In genomic region chr15:71337197-71337845, GRCh38 we compare ENCODE assay signal across 11 cellular contexts.
DNase-seq lines count a peak whose midpoint lies in the region; TF ChIP-seq lines count a peak whose summit lies in the region.
"Had no signal": no experiment of that assay in that cellular context is flagged by ENCODE, and none has a peak within 500 bp of the region (broad histone marks: within the 10 kb centered on the region; RNA-seq: fewer than 3 reads in every experiment).

No MANE protein-coding gene starts in this region.

- TF ChIP-seq CTCF in HEK293 (tag by site-specific recombination; IDR thresholded peaks at IDR 0.05), result no peak
- no peak for TF ChIP-seq CTCF in PC-9 (conservative IDR thresholded peaks at IDR 0.05)
- TF ChIP-seq CTCF in hepatocyte (IDR thresholded peaks at IDR 0.05; ENCODE audit: poor library complexity), result no peak
- TF ChIP-seq CTCF in smooth muscle cell (IDR thresholded peaks at IDR 0.05; ENCODE audit: borderline replicate concordance, insufficient read depth, poor library complexity, severe bottlenecking), result no peak

- H2AFZ ChIP-seq in PC-9 (no peak overlapping the region), hepatocyte (no peak overlapping the region), smooth muscle cell (ENCODE audit: low read depth) (no peak overlapping the region)

- H3K9me2 ChIP-seq in PC-9 (ENCODE audit: insufficient read depth), result no peaks in the 10 kb centered on the region
- no peaks in the 10 kb centered on the region for H3K9me2 ChIP-seq in hepatocyte (replicated peaks; ENCODE audit: insufficient read depth)

- H3K79me2 ChIP-seq in PC-9 (ENCODE audit: low read depth), result peaks cover 18% of the 10 kb centered on the region; the same call in 1 of the 2 replicates
- H3K79me2 ChIP-seq in hepatocyte, result no peaks in the 10 kb centered on the region
- no peaks in the 10 kb centered on the region for H3K79me2 ChIP-seq in smooth muscle cell (ENCODE audit: low read depth)

- intact Hi-C loops in PC-9 (cut with micrococcal nuclease; ENCODE audit: unreplicated experiment), result loop anchor here (1.0 to 5.0 kb wide), 6 partner anchors 11 to 326 kb away; partner anchors contain the start of gene THSD4
- intact Hi-C loops in activated naive CD4-positive, alpha-beta T cell treated with anti-CD3 and anti-CD28 coated beads for 36 hours (cut with micrococcal nuclease), result no loop called here

- H3K27me3 Mint-ChIP-seq in activated naive CD4-positive, alpha-beta T cell treated with anti-CD3 and anti-CD28 coated beads for 36 hours (ENCODE audit: low read depth), result peaks cover 2% of the 10 kb centered on the region

- POLR2A ChIA-PET in HEK293 (lab: Yijun Ruan, JAX) (no interaction called here), PC-9 (lab: Charles Lee; ENCODE audit: unreplicated experiment) (interaction anchor here (0.6 to 1.3 kb wide), 5 partner anchors 11 to 1139 kb away, joined by 3 to 10 read pairs (median 4); no protein-coding TSS in a partner anchor)

- CTCF ChIA-PET in HEK293 (lab: Yijun Ruan, JAX), result interaction anchor here (0.6 to 1.3 kb wide), 4 partner anchors 10 to 768 kb away, joined by 3 to 5 read pairs (median 3); no protein-coding TSS in a partner anchor
- CTCF ChIA-PET in PC-9 (lab: Charles Lee), result interaction anchor here (0.5 to 0.6 kb wide), 2 partner anchors 209 to 223 kb away, joined by 3 to 10 read pairs; no protein-coding TSS in a partner anchor
- CTCF ChIA-PET in activated naive CD4-positive, alpha-beta T cell treated with anti-CD3 and anti-CD28 coated beads for 36 hours (lab: Charles Lee), result no interaction called here

- H3K9me3 Mint-ChIP-seq in activated naive CD4-positive, alpha-beta T cell treated with anti-CD3 and anti-CD28 coated beads for 36 hours, result no peaks in the 10 kb centered on the region
- H3K9me3 Mint-ChIP-seq: CD4-positive, alpha-beta T cell had no signal

- H4K20me1 ChIP-seq in PC-9 (ENCODE audit: insufficient read depth) (no peaks in the 10 kb centered on the region), hepatocyte (ENCODE audit: insufficient read depth, poor library complexity, severe bottlenecking) (no peaks in the 10 kb centered on the region), smooth muscle cell (ENCODE audit: low read depth) (no peaks in the 10 kb centered on the region)

- no peak overlapping the region for H3K9ac ChIP-seq in smooth muscle cell (ENCODE audit: low read depth)

- H3F3A ChIP-seq in PC-9 (ENCODE audit: insufficient read depth, low read depth), result peaks cover 24% of the 10 kb centered on the region
- peaks cover 3% of the 10 kb centered on the region for H3F3A ChIP-seq in smooth muscle cell (ENCODE audit: low read depth)

- no peaks in the 10 kb centered on the region for H3K36me3 Mint-ChIP-seq in activated naive CD4-positive, alpha-beta T cell treated with anti-CD3 and anti-CD28 coated beads for 36 hours (ENCODE audit: low read depth)

- H3K27ac ChIP-seq in HEK293 (ENCODE audit: extremely low read depth, low read depth, low read length) (no peak overlapping the region), PC-9 (peak overlapping the region; percentile 97), hepatocyte (peak overlapping the region; percentile 36), smooth muscle cell (ENCODE audit: low read depth) (peak overlapping the region; percentile 56)

- H3K4me1 ChIP-seq in HEK293 (ENCODE audit: control insufficient read depth, insufficient read depth, low read length) (no peaks in the 10 kb centered on the region), PC-9 (replicated peaks; ENCODE audit: insufficient read depth) (peaks cover 60% of the 10 kb centered on the region), hepatocyte (ENCODE audit: insufficient read depth) (peaks cover 8% of the 10 kb centered on the region), smooth muscle cell (ENCODE audit: low read depth) (peaks cover 11% of the 10 kb centered on the region)

- WGBS in hepatocyte (ENCODE audit: low lambda C conversion rate, missing lambda C conversion rate), result 47% methylated on average over 5 of the region's 5 CpGs
- 46% methylated on average over 5 of the region's 5 CpGs for WGBS in smooth muscle cell (ENCODE audit: low lambda C conversion rate)

- no peaks in the 10 kb centered on the region for H3K36me3 ChIP-seq in HEK293 (ENCODE audit: control insufficient read depth in 2 of 2, insufficient read depth in 1 of 2, low read length in 2 of 2)
- H3K36me3 ChIP-seq in PC-9 (ENCODE audit: low read depth), result peaks cover 3% of the 10 kb centered on the region; the same call in 1 of the 2 replicates
- H3K36me3 ChIP-seq in hepatocyte (replicated peaks; ENCODE audit: insufficient read depth, low read depth), result no peaks in the 10 kb centered on the region
- no peaks in the 10 kb centered on the region for H3K36me3 ChIP-seq in smooth muscle cell (ENCODE audit: low read depth)

- H3K27ac Mint-ChIP-seq in activated naive CD4-positive, alpha-beta T cell treated with anti-CD3 and anti-CD28 coated beads for 36 hours, result no peak overlapping the region
- H3K27ac Mint-ChIP-seq: CD4-positive, alpha-beta T cell had no signal

- H3K4me3 Mint-ChIP-seq in activated naive CD4-positive, alpha-beta T cell treated with anti-CD3 and anti-CD28 coated beads for 36 hours, result no peak overlapping the region
- H3K4me3 Mint-ChIP-seq: CD4-positive, alpha-beta T cell had no signal

- DNase-seq in PC-9 (peak; percentile 80 to 97), hepatocyte (ENCODE audit: low spot score) (peak; percentile 36), smooth muscle cell (lab: John Stamatoyannopoulos, UW; ENCODE audit: unreplicated experiment) (no peak), SKM-1 (lab: John Stamatoyannopoulos, UW; ENCODE audit: unreplicated experiment) (no peak), T1000 (lab: John Stamatoyannopoulos, UW) (no peak)
- no peak for DNase-seq in stimulated activated CD4-positive, alpha-beta T cell treated with anti-CD3 and anti-CD28 coated beads, Interleukin-2, amount 100 ng/mL, for 48 hours
- DNase-seq in activated naive CD4-positive, alpha-beta T cell treated with anti-CD3 and anti-CD28 coated beads for 36 hours, result no peak
- DNase-seq: CD4-positive, alpha-beta T cell; erythroblast; NCI-H1436 had no signal

- no TSS peak for BruUV-seq in PC-9 (replicated peaks; lab: Mats Ljungman, UMichigan)

- H3K4me2 ChIP-seq in PC-9 (peak overlapping the region; percentile 77), hepatocyte (peak overlapping the region; percentile 31), smooth muscle cell (peak overlapping the region; percentile 6)

- H3K27me3 ChIP-seq in PC-9 (ENCODE audit: insufficient read depth, low read depth), result no peaks in the 10 kb centered on the region
- H3K27me3 ChIP-seq in hepatocyte, result no peaks in the 10 kb centered on the region
- no peaks in the 10 kb centered on the region for H3K27me3 ChIP-seq in smooth muscle cell (ENCODE audit: low read depth)

- no peaks in the 10 kb centered on the region for H3K9me3 ChIP-seq in HEK293 (ENCODE audit: control insufficient read depth, insufficient read depth, low read depth, low read length)
- H3K9me3 ChIP-seq in PC-9 (ENCODE audit: insufficient read depth, low read depth), result no peaks in the 10 kb centered on the region
- H3K9me3 ChIP-seq in hepatocyte (ENCODE audit: low read depth), result no peaks in the 10 kb centered on the region
- no peaks in the 10 kb centered on the region for H3K9me3 ChIP-seq in smooth muscle cell (replicated peaks; ENCODE audit: low read depth)

- H3K4me1 Mint-ChIP-seq in activated naive CD4-positive, alpha-beta T cell treated with anti-CD3 and anti-CD28 coated beads for 36 hours (ENCODE audit: low read depth), result no peaks in the 10 kb centered on the region

- no peak overlapping the region for H3K4me3 ChIP-seq in HEK293 (ENCODE audit: low read depth, low read length)
- peak overlapping the region; percentile 42; the same call in 1 of the 2 replicates for H3K4me3 ChIP-seq in PC-9
- H3K4me3 ChIP-seq in hepatocyte, result no peak overlapping the region
- no peak overlapping the region for H3K4me3 ChIP-seq in smooth muscle cell

TF ChIP-seq in HEK293, 187 proteins besides CTCF, POLR2A, EP300 and RAD21:
- TF ChIP-seq SCRT2 (tag by site-specific recombination; IDR thresholded peaks at IDR 0.05) (no peak), ZFHX2 (tag by site-specific recombination; conservative IDR thresholded peaks at IDR 0.05) (0 out of 2 replicates have a peak, but pooled peaks have one; percentile 8)

Comparison
In these comparisons a context has a peak if more than half of its experiments do, and no peak if none do; other contexts are left out.
1. DNase-seq: peak in PC-9 (2 of 2) and hepatocyte (single experiment); none in smooth muscle cell (single experiment), SKM-1 (single experiment), T1000 (single experiment), stimulated activated CD4-positive, alpha-beta T cell treated with anti-CD3 and anti-CD28 coated beads, Interleukin-2, amount 100 ng/mL, for 48 hours (0 of 2) and activated naive CD4-positive, alpha-beta T cell treated with anti-CD3 and anti-CD28 coated beads for 36 hours (single experiment).
2. H3K4me2 ChIP-seq: peak in every context shown above with its lines; median percentile 77 in PC-9; 31 in hepatocyte; 6 in smooth muscle cell.